Comparison of ENCODE assay signal across 15 cellular contexts in the genomic region with DNA sequence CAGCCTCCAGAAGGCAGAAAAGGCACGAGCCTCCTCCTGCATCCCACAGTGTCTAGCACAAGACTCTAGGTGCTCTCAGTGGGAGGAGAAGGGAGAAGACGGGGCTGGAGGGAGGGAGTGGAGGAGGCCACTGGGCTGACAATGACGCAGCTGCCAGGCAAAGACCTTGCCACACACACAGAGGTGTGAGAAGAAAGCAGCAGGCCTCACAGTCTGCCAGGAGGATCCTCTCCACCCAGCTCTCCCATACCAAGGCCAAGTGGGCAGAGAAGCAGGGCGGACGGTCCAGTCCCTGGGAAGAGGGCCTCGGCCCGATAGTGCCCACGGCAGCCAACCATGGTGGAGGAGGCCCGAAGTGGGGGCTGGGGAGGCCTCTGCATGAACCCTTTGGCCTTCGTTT.
DNase-seq lines count a peak whose midpoint lies in the region; ATAC-seq, FAIRE-seq and TF ChIP-seq lines count a peak whose summit lies in the region.
"Had no signal": no experiment of that assay in that cellular context is flagged by ENCODE, and none has a peak within 500 bp of the region (broad histone marks: within the 10 kb centered on the region; RNA-seq: fewer than 3 reads in every experiment).

No MANE protein-coding gene starts in this region.

- no peak for DNase-seq in effector memory CD8-positive, alpha-beta T cell
- DNase-seq in memory B cell (ENCODE audit: low spot score in 2 of 2) (no peak), RCC 7860 (ENCODE audit: low spot score) (no peak), GM10248 (ENCODE audit: extremely low spot score) (no peak)
- DNase-seq in stimulated activated naive B cell treated with anti-CD40 and anti-IgM and Interleukin-4, amounts not matched to agents 10 μg/mL and 1 μg/mL and 100 μg/mL, for 72 hours = no peak
- no peak for DNase-seq in activated CD4-positive, CD25-positive, alpha-beta regulatory T cell treated with anti-CD3 and anti-CD28 coated beads, Interleukin-2, amount 50 U/mL, for 72 hours
- DNase-seq: activated CD4-positive, alpha-beta T cell treated with anti-CD3 and anti-CD28 coated beads, Interleukin-2, amount 50 U/mL, for 4 hours; activated naive CD4-positive, alpha-beta T cell treated with anti-CD3 and anti-CD28 coated beads for 36 hours; aorta; DND-41; HFFc6; NCI-H1105; NCI-H526 had no signal

- peaks cover 4% of the 10 kb centered on the region; the same call in 1 of the 2 replicates for H3K4me1 ChIP-seq in HEK293 (ENCODE audit: control insufficient read depth, insufficient read depth, low read length)

- ATAC-seq in effector memory CD8-positive, alpha-beta T cell (replicated peaks) = no peak
- no peak for ATAC-seq in memory B cell (ENCODE audit: low read depth)
- no peak for ATAC-seq in stimulated activated naive B cell treated with anti-CD40 and anti-IgM and Interleukin-4, amounts not matched to agents 10 μg/mL and 1 μg/mL and 100 μg/mL, for 72 hours (replicated peaks)

- no peak for FAIRE-seq in RCC 7860 (lab: Jason Lieb, UNC)

- peaks cover 14 to 30% of the 10 kb centered on the region in 2 donors for H3K4me1 Mint-ChIP-seq in effector memory CD8-positive, alpha-beta T cell (ENCODE audit: low read depth in 2 of 2)
- H3K4me1 Mint-ChIP-seq in memory B cell = peaks cover 33% of the 10 kb centered on the region
- peaks cover 51 to 86% of the 10 kb centered on the region in 2 donors for H3K4me1 Mint-ChIP-seq in stimulated activated naive B cell treated with anti-CD40 and anti-IgM and Interleukin-4, amounts not matched to agents 10 μg/mL and 1 μg/mL and 100 μg/mL, for 72 hours

- CTCF ChIA-PET in HEK293 (lab: Yijun Ruan, JAX) (no interaction called here), GM10248 (lab: Yijun Ruan, JAX) (interaction anchor here (1.0 to 1.9 kb wide), 4 partner anchors 35 to 283 kb away, joined by 3 to 4 read pairs (median 4); no protein-coding TSS in a partner anchor)

- H3K27ac ChIP-seq in HEK293 (ENCODE audit: extremely low read depth, low read depth, low read length) = no peak overlapping the region

- H3K36me3 Mint-ChIP-seq in effector memory CD8-positive, alpha-beta T cell (ENCODE audit: insufficient read depth) = peaks cover 6% of the 10 kb centered on the region
- H3K36me3 Mint-ChIP-seq in memory B cell = peaks cover 19% of the 10 kb centered on the region
- H3K36me3 Mint-ChIP-seq in stimulated activated naive B cell treated with anti-CD40 and anti-IgM and Interleukin-4, amounts not matched to agents 10 μg/mL and 1 μg/mL and 100 μg/mL, for 72 hours = peaks cover 58 to 79% of the 10 kb centered on the region in 2 donors

- no peak overlapping the region for H3K4me3 Mint-ChIP-seq in effector memory CD8-positive, alpha-beta T cell
- no peak overlapping the region for H3K4me3 Mint-ChIP-seq in memory B cell
- H3K4me3 Mint-ChIP-seq in stimulated activated naive B cell treated with anti-CD40 and anti-IgM and Interleukin-4, amounts not matched to agents 10 μg/mL and 1 μg/mL and 100 μg/mL, for 72 hours = no peak overlapping the region
- H3K4me3 Mint-ChIP-seq: activated naive CD4-positive, alpha-beta T cell treated with anti-CD3 and anti-CD28 coated beads for 36 hours; HFFc6 had no signal

- H3K27ac Mint-ChIP-seq in effector memory CD8-positive, alpha-beta T cell = peak overlapping the region; percentile 44 to 52
- H3K27ac Mint-ChIP-seq in memory B cell = peak overlapping the region; percentile 82
- peak overlapping the region; percentile 42 for H3K27ac Mint-ChIP-seq in stimulated activated naive B cell treated with anti-CD40 and anti-IgM and Interleukin-4, amounts not matched to agents 10 μg/mL and 1 μg/mL and 100 μg/mL, for 72 hours
- H3K27ac Mint-ChIP-seq: activated naive CD4-positive, alpha-beta T cell treated with anti-CD3 and anti-CD28 coated beads for 36 hours; HFFc6 had no signal

- H3K4me3 ChIP-seq in HEK293 (ENCODE audit: low read depth, low read length) = no peak overlapping the region
- H3K4me3 ChIP-seq: lung had no signal

- no peaks in the 10 kb centered on the region for H3K27me3 Mint-ChIP-seq in effector memory CD8-positive, alpha-beta T cell
- no peaks in the 10 kb centered on the region for H3K27me3 Mint-ChIP-seq in memory B cell
- H3K27me3 Mint-ChIP-seq in stimulated activated naive B cell treated with anti-CD40 and anti-IgM and Interleukin-4, amounts not matched to agents 10 μg/mL and 1 μg/mL and 100 μg/mL, for 72 hours = no peaks in the 10 kb centered on the region

- H3K9me3 ChIP-seq in HEK293 (ENCODE audit: control insufficient read depth, insufficient read depth, low read depth, low read length) = no peaks in the 10 kb centered on the region

- no peaks in the 10 kb centered on the region for H3K9me3 Mint-ChIP-seq in effector memory CD8-positive, alpha-beta T cell
- H3K9me3 Mint-ChIP-seq in memory B cell = peaks cover 2% of the 10 kb centered on the region
- peaks cover 0 to 4% of the 10 kb centered on the region in 2 donors for H3K9me3 Mint-ChIP-seq in stimulated activated naive B cell treated with anti-CD40 and anti-IgM and Interleukin-4, amounts not matched to agents 10 μg/mL and 1 μg/mL and 100 μg/mL, for 72 hours
- H3K9me3 Mint-ChIP-seq: activated naive CD4-positive, alpha-beta T cell treated with anti-CD3 and anti-CD28 coated beads for 36 hours; HFFc6 had no signal

- TF ChIP-seq CTCF in HEK293 (tag by site-specific recombination; IDR thresholded peaks at IDR 0.05) (no peak), GM10248 (IDR thresholded peaks at IDR 0.05; ENCODE audit: control extremely low read depth, extremely low read depth, low read depth, missing control alignments) (no peak)

- POLR2A ChIA-PET in HEK293 (lab: Yijun Ruan, JAX) (no interaction called here), GM10248 (lab: Yijun Ruan, JAX) (no interaction called here)

- peaks cover 0 to 48% of the 10 kb centered on the region in 2 experiments; a peak in 1 of 3 replicates for H3K36me3 ChIP-seq in HEK293 (ENCODE audit: control insufficient read depth in 2 of 2, insufficient read depth in 1 of 2, low read length in 2 of 2)

TF ChIP-seq in HEK293, 187 proteins besides CTCF, POLR2A, EP300 and RAD21:
- TF ChIP-seq ZFHX2 (tag by site-specific recombination; conservative IDR thresholded peaks at IDR 0.05) (peak; percentile 63), EGR2 (tag by site-specific recombination; IDR thresholded peaks at IDR 0.05; ENCODE audit: low read depth) (peak; percentile 82; the same call in 1 of the 2 replicates), ZNF571 (tag by site-specific recombination; IDR thresholded peaks at IDR 0.05) (no peak)
